9 cellular contexts compared by ENCODE assay signal in the genomic region with DNA sequence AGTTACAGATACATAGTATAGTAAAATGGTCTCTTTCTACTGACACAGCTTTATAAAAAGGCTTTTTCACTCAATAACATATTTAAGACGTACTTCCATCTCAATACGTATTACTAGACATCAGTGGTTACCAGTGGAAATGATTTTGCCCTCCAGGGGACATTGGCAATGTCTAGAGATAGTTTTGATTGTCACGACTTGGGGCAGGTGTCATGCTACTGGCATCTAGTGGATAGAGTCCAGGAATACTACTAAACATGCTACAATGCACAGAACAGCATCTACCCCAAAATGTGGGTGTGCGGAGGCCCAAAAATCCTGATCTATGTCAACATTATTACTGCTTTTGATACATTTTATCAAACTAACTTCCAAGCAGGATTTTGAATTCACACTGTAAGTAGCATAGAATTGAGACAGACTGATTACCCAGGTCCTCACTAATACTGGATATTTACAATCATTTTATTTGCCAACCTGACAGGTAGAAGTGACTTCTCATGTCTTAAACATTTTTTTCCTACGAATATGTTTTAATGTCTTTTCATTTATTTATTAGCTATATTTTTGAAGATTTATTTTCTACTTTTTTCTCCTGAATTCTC. TPM values are rescaled to one million over a fixed set of nuclear protein-coding genes. Genes with fewer than 3 reads are reported as not detected.
DNase-seq lines count a peak whose midpoint lies in the region; ATAC-seq and TF ChIP-seq lines count a peak whose summit lies in the region.
"Had no signal": no experiment of that assay in that cellular context is flagged by ENCODE, and none has a peak within 500 bp of the region (broad histone marks: within the 10 kb centered on the region; RNA-seq: fewer than 3 reads in every experiment).

No MANE protein-coding gene starts in this region.

- no peaks in the 10 kb centered on the region for H3K27me3 Mint-ChIP-seq in progenitor cell of endocrine pancreas

- no peak overlapping the region for H3K27ac Mint-ChIP-seq in progenitor cell of endocrine pancreas

- TF ChIP-seq RAD21 in liver (IDR thresholded peaks at IDR 0.05): peak; percentile 33 to 43

- H3K9me3 ChIP-seq in Loucy (ENCODE audit: insufficient read depth, low read depth, low read length): no peaks in the 10 kb centered on the region
- no peaks in the 10 kb centered on the region for H3K9me3 ChIP-seq in WERI-Rb-1 (ENCODE audit: severe bottlenecking)
- H3K9me3 ChIP-seq in liver (ENCODE audit: control insufficient read depth in 4 of 4, low read length in 3 of 4): no peaks in the 10 kb centered on the region
- no peaks in the 10 kb centered on the region for H3K9me3 ChIP-seq in prostate gland

- 45% methylated on average over 5 of the region's 5 CpGs for WGBS in liver
- WGBS in prostate gland: 62% methylated on average over 5 of the region's 5 CpGs

- intact Hi-C loops in prostate gland (cut with DNase I): no loop called here

- H3K27ac ChIP-seq in WERI-Rb-1: no peak overlapping the region
- H3K27ac ChIP-seq in liver (ENCODE audit: low read depth in 1 of 2, low read length in 2 of 2): no peak overlapping the region
- H3K27ac ChIP-seq in prostate gland: no peak overlapping the region

- TF ChIP-seq CTCF in Loucy (conservative IDR thresholded peaks at IDR 0.05; ENCODE audit: low read length) (peak; percentile 36), WERI-Rb-1 (IDR thresholded peaks at IDR 0.05; ENCODE audit: low read depth, low read length) (peak; percentile 40; the same call in 1 of the 2 replicates), liver (IDR thresholded peaks at IDR 0.05; ENCODE audit: low read depth, low read length, missing input control) (no peak), prostate gland (IDR thresholded peaks at IDR 0.05) (no peak), progenitor cell of endocrine pancreas (IDR thresholded peaks at IDR 0.05; ENCODE audit: unreplicated experiment) (no peak)

- H3K36me3 ChIP-seq in Loucy (ENCODE audit: insufficient read depth, low read length) (no peaks in the 10 kb centered on the region), WERI-Rb-1 (no peaks in the 10 kb centered on the region), liver (ENCODE audit: control insufficient read depth in 4 of 4, insufficient read depth in 3 of 4, low read depth in 1 of 4, low read length in 3 of 4) (no peaks in the 10 kb centered on the region), prostate gland (no peaks in the 10 kb centered on the region)

- no peaks in the 10 kb centered on the region for H3K4me1 ChIP-seq in Loucy (ENCODE audit: insufficient read depth, low read length, poor library complexity, severe bottlenecking)
- no peaks in the 10 kb centered on the region for H3K4me1 ChIP-seq in liver (ENCODE audit: control insufficient read depth in 4 of 4, insufficient read depth in 4 of 4, low read length in 3 of 4)
- H3K4me1 ChIP-seq in prostate gland (replicated peaks): no peaks in the 10 kb centered on the region

- no peak overlapping the region for H3K4me3 Mint-ChIP-seq in progenitor cell of endocrine pancreas (ENCODE audit: low read depth)

- H3K79me2 ChIP-seq in Loucy (ENCODE audit: insufficient read depth, low read length): no peaks in the 10 kb centered on the region

- no peak for TF ChIP-seq POLR2A in prostate gland (IDR thresholded peaks at IDR 0.05)

- H3K36me3 Mint-ChIP-seq in progenitor cell of endocrine pancreas (ENCODE audit: insufficient read depth): no peaks in the 10 kb centered on the region

- no peaks in the 10 kb centered on the region for H3K27me3 ChIP-seq in Loucy (ENCODE audit: insufficient read depth, low read length, poor library complexity, severe bottlenecking)
- H3K27me3 ChIP-seq in WERI-Rb-1 (ENCODE audit: insufficient read depth, low read depth, severe bottlenecking): no peaks in the 10 kb centered on the region
- H3K27me3 ChIP-seq in liver (ENCODE audit: control insufficient read depth in 4 of 4, insufficient read depth in 4 of 4, low read length in 3 of 4): no peaks in the 10 kb centered on the region
- H3K27me3 ChIP-seq in prostate gland (replicated peaks; ENCODE audit: insufficient read depth): no peaks in the 10 kb centered on the region

- no peaks in the 10 kb centered on the region for H3K4me1 Mint-ChIP-seq in progenitor cell of endocrine pancreas (ENCODE audit: low read depth)

- ATAC-seq in activated CD4-positive, CD25-positive, alpha-beta regulatory T cell treated with anti-CD3 and anti-CD28 coated beads, Interleukin-2, amount 50 U/mL, for 24 hours: no peak

- H3K4me2 ChIP-seq in Loucy (ENCODE audit: low read depth, low read length, poor library complexity, severe bottlenecking): no peak overlapping the region

- no peaks in the 10 kb centered on the region for H3K9me2 ChIP-seq in Loucy (replicated peaks; ENCODE audit: low read depth, low read length)

- no peaks in the 10 kb centered on the region for H3K9me3 Mint-ChIP-seq in progenitor cell of endocrine pancreas (ENCODE audit: low read depth)

- no peak overlapping the region for H2AFZ ChIP-seq in Loucy (ENCODE audit: low read length)

- H4K20me1 ChIP-seq in Loucy (ENCODE audit: insufficient read depth, low read length, poor library complexity, severe bottlenecking): no peaks in the 10 kb centered on the region

- H3K4me3 ChIP-seq in Loucy (ENCODE audit: low read length, poor library complexity, severe bottlenecking) (no peak overlapping the region), WERI-Rb-1 (ENCODE audit: low read depth, low read length) (no peak overlapping the region), liver (ENCODE audit: low read depth in 1 of 3, low read length in 3 of 3) (no peak overlapping the region), prostate gland (no peak overlapping the region)

- H3K9ac ChIP-seq in Loucy (ENCODE audit: low read depth, low read length, poor library complexity, severe bottlenecking): no peak overlapping the region
- no peak overlapping the region for H3K9ac ChIP-seq in liver (ENCODE audit: low read depth in 1 of 2, low read length in 2 of 2)

- no peaks in the 10 kb centered on the region for H3F3A ChIP-seq in Loucy (ENCODE audit: low read depth)

- DNase-seq in EH (ENCODE audit: low read depth) (peak; percentile 60), WERI-Rb-1 (peak; percentile 19), prostate gland (ENCODE audit: low spot score) (no peak), progenitor cell of endocrine pancreas (ENCODE audit: low spot score, unreplicated experiment) (no peak), hippocampal formation (lab: John Stamatoyannopoulos, UW) (no peak)
- DNase-seq: nucleus accumbens had no signal

TF ChIP-seq in liver, 16 proteins besides CTCF, POLR2A, EP300 and RAD21:
- TF ChIP-seq HNF4A (conservative IDR thresholded peaks at IDR 0.05): no peak
- TF ChIP-seq, protein P1, sequence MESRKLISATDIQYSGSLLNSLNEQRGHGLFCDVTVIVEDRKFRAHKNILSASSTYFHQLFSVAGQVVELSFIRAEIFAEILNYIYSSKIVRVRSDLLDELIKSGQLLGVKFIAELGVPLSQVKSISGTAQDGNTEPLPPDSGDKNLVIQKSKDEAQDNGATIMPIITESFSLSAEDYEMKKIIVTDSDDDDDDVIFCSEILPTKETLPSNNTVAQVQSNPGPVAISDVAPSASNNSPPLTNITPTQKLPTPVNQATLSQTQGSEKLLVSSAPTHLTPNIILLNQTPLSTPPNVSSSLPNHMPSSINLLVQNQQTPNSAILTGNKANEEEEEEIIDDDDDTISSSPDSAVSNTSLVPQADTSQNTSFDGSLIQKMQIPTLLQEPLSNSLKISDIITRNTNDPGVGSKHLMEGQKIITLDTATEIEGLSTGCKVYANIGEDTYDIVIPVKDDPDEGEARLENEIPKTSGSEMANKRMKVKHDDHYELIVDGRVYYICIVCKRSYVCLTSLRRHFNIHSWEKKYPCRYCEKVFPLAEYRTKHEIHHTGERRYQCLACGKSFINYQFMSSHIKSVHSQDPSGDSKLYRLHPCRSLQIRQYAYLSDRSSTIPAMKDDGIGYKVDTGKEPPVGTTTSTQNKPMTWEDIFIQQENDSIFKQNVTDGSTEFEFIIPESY (IDR thresholded peaks at IDR 0.05): no peak
- TF ChIP-seq, protein P2, sequence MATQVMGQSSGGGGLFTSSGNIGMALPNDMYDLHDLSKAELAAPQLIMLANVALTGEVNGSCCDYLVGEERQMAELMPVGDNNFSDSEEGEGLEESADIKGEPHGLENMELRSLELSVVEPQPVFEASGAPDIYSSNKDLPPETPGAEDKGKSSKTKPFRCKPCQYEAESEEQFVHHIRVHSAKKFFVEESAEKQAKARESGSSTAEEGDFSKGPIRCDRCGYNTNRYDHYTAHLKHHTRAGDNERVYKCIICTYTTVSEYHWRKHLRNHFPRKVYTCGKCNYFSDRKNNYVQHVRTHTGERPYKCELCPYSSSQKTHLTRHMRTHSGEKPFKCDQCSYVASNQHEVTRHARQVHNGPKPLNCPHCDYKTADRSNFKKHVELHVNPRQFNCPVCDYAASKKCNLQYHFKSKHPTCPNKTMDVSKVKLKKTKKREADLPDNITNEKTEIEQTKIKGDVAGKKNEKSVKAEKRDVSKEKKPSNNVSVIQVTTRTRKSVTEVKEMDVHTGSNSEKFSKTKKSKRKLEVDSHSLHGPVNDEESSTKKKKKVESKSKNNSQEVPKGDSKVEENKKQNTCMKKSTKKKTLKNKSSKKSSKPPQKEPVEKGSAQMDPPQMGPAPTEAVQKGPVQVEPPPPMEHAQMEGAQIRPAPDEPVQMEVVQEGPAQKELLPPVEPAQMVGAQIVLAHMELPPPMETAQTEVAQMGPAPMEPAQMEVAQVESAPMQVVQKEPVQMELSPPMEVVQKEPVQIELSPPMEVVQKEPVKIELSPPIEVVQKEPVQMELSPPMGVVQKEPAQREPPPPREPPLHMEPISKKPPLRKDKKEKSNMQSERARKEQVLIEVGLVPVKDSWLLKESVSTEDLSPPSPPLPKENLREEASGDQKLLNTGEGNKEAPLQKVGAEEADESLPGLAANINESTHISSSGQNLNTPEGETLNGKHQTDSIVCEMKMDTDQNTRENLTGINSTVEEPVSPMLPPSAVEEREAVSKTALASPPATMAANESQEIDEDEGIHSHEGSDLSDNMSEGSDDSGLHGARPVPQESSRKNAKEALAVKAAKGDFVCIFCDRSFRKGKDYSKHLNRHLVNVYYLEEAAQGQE (IDR thresholded peaks at IDR 0.05): no peak
- TF ChIP-seq TAF1 (conservative IDR thresholded peaks at IDR 0.05): no peak
- TF ChIP-seq EGR1 (IDR thresholded peaks at IDR 0.05; ENCODE audit: low read depth in 2 of 2): no peak
- no peak for TF ChIP-seq FOXA2 (IDR thresholded peaks at IDR 0.05)

RNA-seq across cellular contexts. Expression of a gene that starts 53.8 kb away (rescaled TPM):
- total RNA-seq in liver (10 to 100 TPM; 18.4 to 29.8 TPM), prostate gland (1 to 10 TPM; 7.5 to 8.1 TPM), progenitor cell of endocrine pancreas (not detected in 2 replicates)
- 10 to 100 TPM; 12.0 to 12.2 TPM for polyA plus RNA-seq in liver

Comparison
In these comparisons a context has a peak if more than half of its experiments do, and no peak if none do; other contexts are left out.
1. DNase-seq: peak in EH (single experiment) and WERI-Rb-1 (single experiment); none in prostate gland (single experiment), progenitor cell of endocrine pancreas (single experiment) and hippocampal formation (0 of 2).
2. CTCF ChIP-seq: peak in Loucy (single experiment) and WERI-Rb-1 (single experiment); none in liver (single experiment), prostate gland (0 of 4) and progenitor cell of endocrine pancreas (single experiment).